23 cellular contexts compared by ENCODE assay signal in the genomic region with DNA sequence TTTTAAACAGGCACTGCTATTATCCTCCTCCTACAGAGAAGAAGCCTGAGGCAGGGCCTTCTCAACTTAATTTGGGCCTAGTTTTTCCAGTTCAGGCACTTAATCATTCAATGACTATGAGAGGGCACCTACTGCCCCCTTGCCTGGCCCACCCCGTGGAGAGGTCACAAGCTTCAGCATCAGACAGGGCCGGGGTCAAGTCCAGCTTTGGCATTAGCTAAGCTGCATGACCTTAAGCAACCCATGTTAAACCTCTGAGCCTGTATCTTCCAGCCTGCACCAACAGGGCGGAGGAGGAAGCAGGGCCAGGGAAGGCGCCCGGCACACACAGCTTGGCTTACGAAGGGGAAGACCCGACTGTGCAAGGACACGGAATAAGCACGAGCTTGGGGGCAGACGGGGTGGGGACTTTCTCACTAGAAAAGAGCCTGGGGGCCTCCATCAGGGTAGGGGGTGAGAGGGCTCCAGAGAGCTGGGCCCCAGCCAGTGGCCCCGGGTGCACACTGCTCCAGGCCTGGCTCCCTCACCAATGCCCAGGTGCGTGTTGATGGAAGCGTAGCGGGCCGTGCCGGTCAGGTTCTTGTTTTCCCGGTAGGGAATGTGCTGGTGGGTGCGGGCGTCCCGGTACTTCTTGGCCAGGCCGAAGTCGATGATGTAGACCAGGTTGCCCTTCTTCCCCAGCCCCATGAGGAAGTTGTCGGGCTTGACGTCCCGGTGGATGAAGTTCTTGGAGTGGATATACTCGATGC. TPM values are rescaled to one million over a fixed set of nuclear protein-coding genes. Genes with fewer than 3 reads are reported as not detected.
DNase-seq lines count a peak whose midpoint lies in the region; ATAC-seq, FAIRE-seq and TF ChIP-seq lines count a peak whose summit lies in the region.
"Had no signal": no experiment of that assay in that cellular context is flagged by ENCODE, and none has a peak within 500 bp of the region (broad histone marks: within the 10 kb centered on the region; RNA-seq: fewer than 3 reads in every experiment).

No MANE protein-coding gene starts in this region.

- H3K4me1 Mint-ChIP-seq in GM23338 (peaks cover 10% of the 10 kb centered on the region), WTC11 (peaks cover 16% of the 10 kb centered on the region), neural progenitor cell (peaks cover 8% of the 10 kb centered on the region)

- 50 to 66% methylated on average over 11 of the region's 26 CpGs for WGBS in esophagus squamous epithelium, 2 donors
- 84% methylated on average over 26 of the region's 26 CpGs; no CpG with 5 or more reads in 1 of the 2 donors for WGBS in transverse colon (ENCODE audit: low coverage in 1 of 2), 2 donors

- no peak for TF ChIP-seq POLR2A in esophagus squamous epithelium (IDR thresholded peaks at IDR 0.05)
- no peak for TF ChIP-seq POLR2A in transverse colon (IDR thresholded peaks at IDR 0.05)

- no peak for TF ChIP-seq EP300 in transverse colon (IDR thresholded peaks at IDR 0.05; ENCODE audit: low read depth)

- no peak for FAIRE-seq in RCC 7860 (lab: Jason Lieb, UNC)
- no peak for FAIRE-seq in GM19239 (lab: Jason Lieb, UNC)
- FAIRE-seq: colon, D721Med, endometrium, pancreas had no signal

- peaks cover 43% of the 10 kb centered on the region for H3F3A ChIP-seq in GM23338 (replicated peaks; ENCODE audit: low read depth)
- peaks cover under 1% of the 10 kb centered on the region for H3F3A ChIP-seq in neural progenitor cell (ENCODE audit: low read depth)

- H3K36me3 ChIP-seq in GM23338 (ENCODE audit: insufficient read depth) (peaks cover 54% of the 10 kb centered on the region), esophagus squamous epithelium (peaks cover 43 to 94% (median 55%) of the 10 kb centered on the region in 3 donors), neural progenitor cell (no peaks in the 10 kb centered on the region), transverse colon (peaks cover 0 to 73% (median 33%) of the 10 kb centered on the region in 4 donors)

- ATAC-seq in GM23338 (no peak), WTC11 (no peak)
- ATAC-seq: lower lobe of right lung had no signal

- no peaks in the 10 kb centered on the region for H3K9me2 ChIP-seq in GM23338 (ENCODE audit: insufficient read depth)

- 0 out of 2 replicates have a peak overlapping the region, but pooled peaks have one; percentile 6 for H3K27ac ChIP-seq in GM23338 (ENCODE audit: low read depth)
- H3K27ac ChIP-seq in esophagus squamous epithelium, result peak overlapping the region; percentile 31 to 88 (median 76)
- no peak overlapping the region for H3K27ac ChIP-seq in neural progenitor cell
- H3K27ac ChIP-seq in transverse colon, result no peak overlapping the region
- H3K27ac ChIP-seq: lower lobe of right lung, pancreas, sigmoid colon had no signal

- H3K79me2 ChIP-seq in GM23338 (replicated peaks; ENCODE audit: insufficient read depth) (peaks cover 57% of the 10 kb centered on the region), neural progenitor cell (ENCODE audit: low read depth) (peaks cover 40% of the 10 kb centered on the region)

- DNase-seq in GM23338 (ENCODE audit: low spot score) (no peak), WTC11 (ENCODE audit: low spot score) (no peak), esophagus squamous epithelium (lab: John Stamatoyannopoulos, UW) (no peak), neural progenitor cell (ENCODE audit: low spot score) (no peak), transverse colon (no peak), RCC 7860 (ENCODE audit: low spot score) (no peak), GM19239 (ENCODE audit: insufficient read length, low spot score) (no peak), DMS79 treated with DMSO at 0.1 percent for 48 hours (lab: John Stamatoyannopoulos, UW) (no peak)
- DNase-seq: activated CD4-positive, alpha-beta memory T cell treated with anti-CD3 and anti-CD28 coated beads, Interleukin-2, amount 10 ng/mL, durations not matched to agents 7 days and 5 days; activated gamma-delta T cell treated with Interleukin-2 at 50 U/mL for 16 hours; brain microvascular endothelial cell; immature natural killer cell; KG1; lower lobe of right lung; NCI-H2171; NCI-H524; NK-92 treated with Interleukin-12 subunit alpha and Interleukin-12 subunit beta, amount 100 ng/mL, for 24 hours; pancreas; sigmoid colon had no signal

- intact Hi-C loops in esophagus squamous epithelium (cut with DNase I) (no loop called here), transverse colon (cut with DNase I; ENCODE audit: low total_unique reads) (no loop called here)

- H3K27ac Mint-ChIP-seq in GM23338 (0 out of 2 replicates have a peak overlapping the region, but pooled peaks have one; percentile 71), WTC11 (peak overlapping the region; percentile 72; the same call in 1 of the 2 replicates), neural progenitor cell (peak overlapping the region; percentile 66)
- H3K27ac Mint-ChIP-seq: activated CD4-positive, alpha-beta memory T cell treated with anti-CD3 and anti-CD28 coated beads, Interleukin-2, amount 10 ng/mL, durations not matched to agents 7 days and 5 days; immature natural killer cell had no signal

- CTCF ChIA-PET in WTC11 (lab: Charles Lee), result no interaction called here

- H3K9me3 Mint-ChIP-seq in GM23338, result no peaks in the 10 kb centered on the region
- H3K9me3 Mint-ChIP-seq in WTC11, result no peaks in the 10 kb centered on the region
- no peaks in the 10 kb centered on the region for H3K9me3 Mint-ChIP-seq in neural progenitor cell
- H3K9me3 Mint-ChIP-seq: activated CD4-positive, alpha-beta memory T cell treated with anti-CD3 and anti-CD28 coated beads, Interleukin-2, amount 10 ng/mL, durations not matched to agents 7 days and 5 days; immature natural killer cell had no signal

- POLR2A ChIA-PET in WTC11 (lab: Charles Lee), result no interaction called here

- H3K4me1 ChIP-seq in GM23338 (ENCODE audit: insufficient read depth), result peaks cover 9% of the 10 kb centered on the region
- peaks cover under 1 to 77% (median 29%) of the 10 kb centered on the region in 3 donors for H3K4me1 ChIP-seq in esophagus squamous epithelium
- H3K4me1 ChIP-seq in neural progenitor cell, result peaks cover 1% of the 10 kb centered on the region
- peaks cover 1 to 21% (median 10%) of the 10 kb centered on the region in 4 donors for H3K4me1 ChIP-seq in transverse colon

- H3K9me3 ChIP-seq in esophagus squamous epithelium (no peaks in the 10 kb centered on the region), neural progenitor cell (ENCODE audit: low read depth) (no peaks in the 10 kb centered on the region), transverse colon (no peaks in the 10 kb centered on the region)
- H3K9me3 ChIP-seq: HAP-1, lower lobe of right lung, pancreas, sigmoid colon had no signal

- no peak overlapping the region for H3K4me3 ChIP-seq in GM23338
- no peak overlapping the region for H3K4me3 ChIP-seq in esophagus squamous epithelium
- no peak overlapping the region for H3K4me3 ChIP-seq in neural progenitor cell
- H3K4me3 ChIP-seq in transverse colon, result no peak overlapping the region
- H3K4me3 ChIP-seq: HAP-1, lower lobe of right lung, pancreas, sigmoid colon had no signal

- TF ChIP-seq CTCF in GM23338 (conservative IDR thresholded peaks at IDR 0.05; ENCODE audit: low read depth in 2 of 2), result no peak
- TF ChIP-seq CTCF in WTC11 (IDR thresholded peaks at IDR 0.05), result no peak
- TF ChIP-seq CTCF in esophagus squamous epithelium (IDR thresholded peaks at IDR 0.05), result no peak
- TF ChIP-seq CTCF in neural progenitor cell (IDR thresholded peaks at IDR 0.05), result no peak
- TF ChIP-seq CTCF in transverse colon (IDR thresholded peaks at IDR 0.05), result no peak

- no peaks in the 10 kb centered on the region for H3K27me3 ChIP-seq in GM23338 (ENCODE audit: insufficient read depth)
- no peaks in the 10 kb centered on the region for H3K27me3 ChIP-seq in esophagus squamous epithelium
- H3K27me3 ChIP-seq in neural progenitor cell, result no peaks in the 10 kb centered on the region
- H3K27me3 ChIP-seq in transverse colon, result no peaks in the 10 kb centered on the region
- H3K27me3 ChIP-seq: brain microvascular endothelial cell, pancreas, sigmoid colon had no signal

- no peak overlapping the region for H3K4me3 Mint-ChIP-seq in GM23338
- H3K4me3 Mint-ChIP-seq in WTC11, result no peak overlapping the region
- no peak overlapping the region for H3K4me3 Mint-ChIP-seq in neural progenitor cell
- H3K4me3 Mint-ChIP-seq: activated CD4-positive, alpha-beta memory T cell treated with anti-CD3 and anti-CD28 coated beads, Interleukin-2, amount 10 ng/mL, durations not matched to agents 7 days and 5 days; immature natural killer cell had no signal

- H3K4me2 ChIP-seq in GM23338 (no peak overlapping the region), neural progenitor cell (no peak overlapping the region)

- H3K36me3 Mint-ChIP-seq in GM23338 (ENCODE audit: low read depth) (peaks cover 93% of the 10 kb centered on the region), WTC11 (peaks cover 75% of the 10 kb centered on the region), neural progenitor cell (peaks cover 40% of the 10 kb centered on the region)

- no peak overlapping the region for H3K9ac ChIP-seq in neural progenitor cell

- no peak overlapping the region for H2AFZ ChIP-seq in GM23338
- H2AFZ ChIP-seq in neural progenitor cell (replicated peaks), result no peak overlapping the region

- H4K20me1 ChIP-seq in GM23338 (replicated peaks; ENCODE audit: insufficient read depth) (peaks cover 67% of the 10 kb centered on the region), neural progenitor cell (ENCODE audit: low read depth) (peaks cover 98% of the 10 kb centered on the region)

- H3K27me3 Mint-ChIP-seq in GM23338 (ENCODE audit: insufficient read depth, low read depth, poor library complexity) (peaks cover 12% of the 10 kb centered on the region), WTC11 (ENCODE audit: low read depth) (no peaks in the 10 kb centered on the region), neural progenitor cell (ENCODE audit: insufficient read depth, low read depth) (peaks cover 2% of the 10 kb centered on the region)
- H3K27me3 Mint-ChIP-seq: activated CD4-positive, alpha-beta memory T cell treated with anti-CD3 and anti-CD28 coated beads, Interleukin-2, amount 10 ng/mL, durations not matched to agents 7 days and 5 days had no signal

- in situ Hi-C loops in transverse colon (cut with MboI; ENCODE audit: low pct_ligation_motif_present in 1 of 4, low pct_unique_long_range_greater_than_20kb in 1 of 4, low sequenced_read_pairs in 3 of 4), result loop anchor here in 1 of 4 donors (25.0 kb wide), 1 partner anchor 112 kb away; no protein-coding TSS in a partner anchor

RNA-seq across cellular contexts. Expression of gene CSNK1E, which starts 16.9 kb away (rescaled TPM):
- total RNA-seq in GM23338 (2014; rRNA removed; shearing (Covaris generic)), result 233 and 259 TPM in 2 replicates
- 180 and 189 TPM in 2 replicates for polyA plus RNA-seq in GM23338 (2016; fragmentation: Nextera tagmentation; extraction: Ambion mirVana)
- 262 to 271 TPM (median 265 TPM) in 3 replicates for total RNA-seq in WTC11 (2021)
- 10 to 100 TPM; 40.8 to 94.4 (median 55.9) TPM for total RNA-seq in esophagus squamous epithelium
- total RNA-seq in neural progenitor cell (ENCODE audit: low replicate concordance), result 106 and 205 TPM in 2 replicates
- total RNA-seq in transverse colon, result 100 to 1,000 TPM in 2 of 4 donors, 10 to 100 TPM in 2; 47.9 to 179 (median 106) TPM

RNA-seq across cellular contexts. Expression of gene TMEM184B, which starts 27.6 kb away (rescaled TPM):
- 76.5 and 95.1 TPM in 2 replicates for total RNA-seq in GM23338 (2014; rRNA removed; shearing (Covaris generic))
- polyA plus RNA-seq in GM23338 (2016; fragmentation: Nextera tagmentation; extraction: Ambion mirVana), result 40.7 and 42.2 TPM in 2 replicates
- total RNA-seq in WTC11 (2021), result 85.9 to 89.7 TPM (median 88.1 TPM) in 3 replicates
- 10 to 100 TPM; 22.5 to 55.1 (median 28.3) TPM for total RNA-seq in esophagus squamous epithelium
- total RNA-seq in neural progenitor cell (ENCODE audit: low replicate concordance), result 26.5 and 43.3 TPM in 2 replicates
- 10 to 100 TPM; 18.7 to 88.4 (median 41.1) TPM for total RNA-seq in transverse colon

Comparison
In these comparisons a context has a peak if more than half of its experiments do, and no peak if none do; other contexts are left out.
1. H3K27ac ChIP-seq: peak in GM23338 (single experiment) and esophagus squamous epithelium (4 of 4); none in neural progenitor cell (single experiment) and transverse colon (0 of 4).
2. Peak in every context shown above with its lines, with median percentiles within 50 percentile points of each other: H3K27ac Mint-ChIP-seq.